ENCODE assay signal across 22 cellular contexts in genomic region chr3:141546586-141546985, GRCh38.
"Had no signal": no experiment of that assay in that cellular context is flagged by ENCODE, and none has a peak within 500 bp of the region (broad histone marks: within the 10 kb centered on the region; RNA-seq: fewer than 3 reads in every experiment).

No MANE protein-coding gene starts in this region.

- DNase-seq: activated CD4-positive, alpha-beta memory T cell treated with anti-CD3 and anti-CD28 coated beads for 36 hours; activated CD4-positive, alpha-beta T cell treated with anti-CD3 and anti-CD28 coated beads for 1 hour; activated CD8-positive, alpha-beta memory T cell treated with anti-CD3 and anti-CD28 coated beads, Interleukin-2, amount 10 ng/mL, durations not matched to agents 7 days and 5 days; activated effector memory CD4-positive, alpha-beta T cell treated with anti-CD3 and anti-CD28 coated beads, Interleukin-2, amount 50 U/mL, for 16 hours; activated naive CD4-positive, alpha-beta T cell treated with anti-CD3 and anti-CD28 coated beads, Interleukin-2, amount 50 U/mL, for 16 hours; activated T-cell treated with anti-CD3 and anti-CD28 coated beads for 4 hours; amniotic stem cell; effector CD4-positive, alpha-beta T cell; erythroblast; foreskin fibroblast; lower lobe of right lung; mesendoderm; mucosa of descending colon; SK-N-SH; stimulated activated CD4-positive, alpha-beta T cell treated with anti-CD3 and anti-CD28 coated beads, Interleukin-12 subunit alpha, Interleukin-12 subunit beta, amount 100 ng/mL, for 4 hours; stimulated activated CD4-positive, alpha-beta T cell treated with anti-CD3 and anti-CD28 coated beads, Interleukin-4, amount 100 ng/mL, for 4 hours; substantia nigra; thyroid gland; upper lobe of right lung had no signal

- H3K27me3 Mint-ChIP-seq: activated CD4-positive, alpha-beta memory T cell treated with anti-CD3 and anti-CD28 coated beads for 36 hours; activated CD8-positive, alpha-beta memory T cell treated with anti-CD3 and anti-CD28 coated beads, Interleukin-2, amount 10 ng/mL, durations not matched to agents 7 days and 5 days; stimulated activated naive CD8-positive, alpha-beta T cell treated with anti-CD3 and anti-CD28 coated beads, Interleukin-15, Interleukin-2, amounts not matched to agents 100 ng/mL and 50 ng/mL, for 24 hours had no signal

- H3K4me3 Mint-ChIP-seq: activated CD4-positive, alpha-beta memory T cell treated with anti-CD3 and anti-CD28 coated beads for 36 hours; activated CD8-positive, alpha-beta memory T cell treated with anti-CD3 and anti-CD28 coated beads, Interleukin-2, amount 10 ng/mL, durations not matched to agents 7 days and 5 days; stimulated activated naive CD8-positive, alpha-beta T cell treated with anti-CD3 and anti-CD28 coated beads, Interleukin-15, Interleukin-2, amounts not matched to agents 100 ng/mL and 50 ng/mL, for 24 hours had no signal

- H3K27ac Mint-ChIP-seq: activated CD4-positive, alpha-beta memory T cell treated with anti-CD3 and anti-CD28 coated beads for 36 hours; activated CD8-positive, alpha-beta memory T cell treated with anti-CD3 and anti-CD28 coated beads, Interleukin-2, amount 10 ng/mL, durations not matched to agents 7 days and 5 days had no signal

- ATAC-seq: activated CD8-positive, alpha-beta memory T cell treated with anti-CD3 and anti-CD28 coated beads, Interleukin-2, amount 10 ng/mL, durations not matched to agents 7 days and 5 days; left lobe of liver; mucosa of descending colon; upper lobe of right lung had no signal

- FAIRE-seq: endometrium had no signal
